In the genomic region with DNA sequence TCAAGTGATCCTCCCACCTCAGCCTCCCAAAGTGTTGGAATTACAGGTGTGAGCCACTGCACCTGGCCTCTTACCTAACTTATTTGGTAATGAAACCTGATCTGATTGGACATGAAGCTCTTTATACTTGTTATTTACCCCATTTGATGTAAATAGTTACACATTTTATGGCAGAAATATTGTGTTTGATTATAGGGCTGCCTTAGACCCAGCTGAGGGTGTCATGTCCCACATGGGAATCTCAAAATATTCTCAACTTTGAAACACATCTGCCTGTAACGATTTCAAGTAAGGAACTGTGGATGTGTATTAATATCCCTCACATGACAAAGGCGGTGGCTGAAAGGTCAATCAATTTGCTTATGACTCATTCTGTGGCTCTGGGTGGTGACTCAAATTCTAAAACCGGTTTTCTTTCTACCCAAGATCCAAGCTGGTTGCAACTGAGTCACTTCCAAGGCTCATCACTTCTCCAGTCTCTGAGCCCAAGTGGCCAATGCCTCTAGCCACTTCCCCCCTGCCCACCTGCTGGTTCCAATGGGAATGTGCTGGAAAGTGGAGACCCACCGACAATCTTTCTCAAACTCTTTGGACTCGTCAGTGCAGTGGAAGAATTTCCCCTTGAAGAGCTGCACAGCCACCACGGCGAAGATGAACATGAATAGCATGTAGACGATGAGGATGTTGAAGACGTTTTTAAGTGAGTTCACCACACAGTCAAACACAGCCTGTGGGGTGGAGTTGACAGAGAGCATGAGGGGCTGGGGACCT, we compare ENCODE assay signal across 10 cellular contexts.
DNase-seq lines count a peak whose midpoint lies in the region; ATAC-seq and TF ChIP-seq lines count a peak whose summit lies in the region.
"Had no signal": no experiment of that assay in that cellular context is flagged by ENCODE, and none has a peak within 500 bp of the region (broad histone marks: within the 10 kb centered on the region; RNA-seq: fewer than 3 reads in every experiment).

No MANE protein-coding gene starts in this region.

- H3K27me3 ChIP-seq in BJ (ENCODE audit: control insufficient read depth, insufficient read depth, low read length) = peaks cover 1% of the 10 kb centered on the region; the same call in 1 of the 2 replicates
- no peaks in the 10 kb centered on the region for H3K27me3 ChIP-seq in effector memory CD4-positive, alpha-beta T cell (replicated peaks; ENCODE audit: control insufficient read depth, insufficient read depth, low read length, poor library complexity, severe bottlenecking)

- H3K36me3 ChIP-seq in BJ (ENCODE audit: control insufficient read depth, insufficient read depth, low read length) = no peaks in the 10 kb centered on the region
- H3K36me3 ChIP-seq in mucosa of descending colon (ENCODE audit: low read depth) = no peaks in the 10 kb centered on the region
- H3K36me3 ChIP-seq in effector memory CD4-positive, alpha-beta T cell (ENCODE audit: control insufficient read depth, insufficient read depth, low read length) = no peaks in the 10 kb centered on the region
- H3K36me3 ChIP-seq: heart right ventricle, tibial nerve had no signal

- H3K36me3 Mint-ChIP-seq in activated T-cell treated with anti-CD3 and anti-CD28 coated beads, Interleukin-2, amount 50 U/mL, for 4 hours (ENCODE audit: insufficient read depth) = peaks cover 3% of the 10 kb centered on the region

- DNase-seq in BJ (ENCODE audit: low read depth) (peak; percentile 73), HT-29 (ENCODE audit: low spot score) (peak; percentile 82), mucosa of descending colon (peak in 1 of 3 donors; percentile 8), putamen (ENCODE audit: low spot score) (no peak)
- DNase-seq in activated T-cell treated with anti-CD3 and anti-CD28 coated beads, Interleukin-2, amount 50 U/mL, for 4 hours = no peak
- no peak for DNase-seq in effector memory CD4-positive, alpha-beta T cell
- DNase-seq: heart right ventricle had no signal

- intact Hi-C loops in mucosa of descending colon (cut with DNase I, micrococcal nuclease) = loop anchor here in 1 of 2 donors (10.0 kb wide), 2 partner anchors 66 to 286 kb away; no protein-coding TSS in a partner anchor

- no peak overlapping the region for H3K27ac ChIP-seq in effector memory CD4-positive, alpha-beta T cell (ENCODE audit: insufficient read depth, low read length, poor library complexity, severe bottlenecking)
- H3K27ac ChIP-seq: heart right ventricle, tibial nerve had no signal

- H3K4me3 Mint-ChIP-seq in activated T-cell treated with anti-CD3 and anti-CD28 coated beads, Interleukin-2, amount 50 U/mL, for 4 hours = no peak overlapping the region

- peak; percentile 56 for ATAC-seq in GM19372 (IDR thresholded peaks at IDR 0.05; ENCODE audit: low read depth, unreplicated experiment)
- ATAC-seq in activated T-cell treated with anti-CD3 and anti-CD28 coated beads, Interleukin-2, amount 50 U/mL, for 4 hours = peak; percentile 93 to 94
- ATAC-seq in mucosa of descending colon = peak; percentile 81
- ATAC-seq in GM21723 (IDR thresholded peaks at IDR 0.05; ENCODE audit: unreplicated experiment) = no peak

- H3K4me1 ChIP-seq in mucosa of descending colon (ENCODE audit: low read depth) = no peaks in the 10 kb centered on the region
- no peaks in the 10 kb centered on the region for H3K4me1 ChIP-seq in effector memory CD4-positive, alpha-beta T cell (ENCODE audit: control insufficient read depth, insufficient read depth, low read length, poor library complexity, severe bottlenecking)
- H3K4me1 ChIP-seq: tibial nerve had no signal

- CTCF ChIA-PET in BJ (lab: Yijun Ruan, JAX) = interaction anchor here (0.7 to 6.4 kb wide), 14 partner anchors 8 to 328 kb away, joined by 3 to 60 read pairs (median 3); a partner anchor contains a TSS

- H3K27me3 Mint-ChIP-seq in activated T-cell treated with anti-CD3 and anti-CD28 coated beads, Interleukin-2, amount 50 U/mL, for 4 hours (ENCODE audit: low read depth) = peaks cover 26% of the 10 kb centered on the region

- H3K4me3 ChIP-seq in BJ (ENCODE audit: low read depth, low read length) (no peak overlapping the region), mucosa of descending colon (no peak overlapping the region)
- H3K4me3 ChIP-seq in effector memory CD4-positive, alpha-beta T cell (ENCODE audit: insufficient read depth, low read depth, low read length, poor library complexity, severe bottlenecking) = no peak overlapping the region
- H3K4me3 ChIP-seq: heart right ventricle, tibial nerve had no signal

- H3K9me3 ChIP-seq in mucosa of descending colon = no peaks in the 10 kb centered on the region
- H3K9me3 ChIP-seq in effector memory CD4-positive, alpha-beta T cell (ENCODE audit: control insufficient read depth, low read length) = no peaks in the 10 kb centered on the region

- TF ChIP-seq CTCF in BJ (IDR thresholded peaks at IDR 0.05; ENCODE audit: insufficient read depth, low read depth, low read length) (no peak), mucosa of descending colon (IDR thresholded peaks at IDR 0.05) (no peak)

- POLR2A ChIA-PET in BJ (lab: Charles Lee) = interaction anchor here (0.5 kb wide), 1 partner anchor 46 kb away, joined by 3 read pairs; no protein-coding TSS in a partner anchor

- H3K9me3 Mint-ChIP-seq in activated T-cell treated with anti-CD3 and anti-CD28 coated beads, Interleukin-2, amount 50 U/mL, for 4 hours = no peaks in the 10 kb centered on the region

- peaks cover 11% of the 10 kb centered on the region for H3K4me1 Mint-ChIP-seq in activated T-cell treated with anti-CD3 and anti-CD28 coated beads, Interleukin-2, amount 50 U/mL, for 4 hours (ENCODE audit: low read depth)

Comparison
In these comparisons a context has a peak if more than half of its experiments do, and no peak if none do; other contexts are left out.
1. DNase-seq: peak in BJ (single experiment) and HT-29 (single experiment); none in activated T-cell treated with anti-CD3 and anti-CD28 coated beads, Interleukin-2, amount 50 U/mL, for 4 hours (single experiment), putamen (single experiment) and effector memory CD4-positive, alpha-beta T cell (0 of 3).